Comparison of ENCODE assay signal across 8 cellular contexts in genomic region chr1:27567931-27568246, GRCh38. TPM values are rescaled to one million over a fixed set of nuclear protein-coding genes. Genes with fewer than 3 reads are reported as not detected.
DNase-seq lines count a peak whose midpoint lies in the region; ATAC-seq and TF ChIP-seq lines count a peak whose summit lies in the region.

No MANE protein-coding gene starts in this region.

- H3K27me3 ChIP-seq in body of pancreas (no peaks in the 10 kb centered on the region), tibial nerve (no peaks in the 10 kb centered on the region)

- TF ChIP-seq CTCF in body of pancreas (IDR thresholded peaks at IDR 0.05) = no peak
- TF ChIP-seq CTCF in tibial nerve (IDR thresholded peaks at IDR 0.05) = no peak

- no peak overlapping the region for H3K4me3 ChIP-seq in body of pancreas
- no peak overlapping the region for H3K4me3 ChIP-seq in mesodermal cell (ENCODE audit: extremely low read depth, insufficient read depth, low read length, poor library complexity, severe bottlenecking)
- H3K4me3 ChIP-seq in tibial nerve = peak overlapping the region in 3 of 4 donors; percentile 16 to 49 (median 36)

- no peaks in the 10 kb centered on the region for H3K27me3 Mint-ChIP-seq in activated T-cell treated with anti-CD3 and anti-CD28 coated beads, Interleukin-2, amount 50 U/mL, for 72 hours (ENCODE audit: low read depth)

- H3K27ac Mint-ChIP-seq in activated T-cell treated with anti-CD3 and anti-CD28 coated beads, Interleukin-2, amount 50 U/mL, for 72 hours = no peak overlapping the region

- no peak for TF ChIP-seq EP300 in tibial nerve (IDR thresholded peaks at IDR 0.05)

- WGBS in body of pancreas, 2 donors = 73% methylated on average over 7 to 8 of the region's 8 CpGs
- WGBS in mesodermal cell (ENCODE audit: insufficient coverage in 2 of 2), 2 experiments = 87 to 95% methylated on average over 7 of the region's 8 CpGs
- 50 to 63% methylated on average over 4 to 8 of the region's 8 CpGs for WGBS in tibial nerve, 2 donors

- H3K36me3 ChIP-seq in body of pancreas (replicated peaks in 1 of 2; ENCODE audit: insufficient read depth in 1 of 2, low read depth in 2 of 2) (no peaks in the 10 kb centered on the region), mesodermal cell (ENCODE audit: control insufficient read depth, insufficient read depth, low read length) (peaks cover 12% of the 10 kb centered on the region), tibial nerve (no peaks in the 10 kb centered on the region)

- no peak for DNase-seq in activated T-cell treated with anti-CD3 and anti-CD28 coated beads, Interleukin-2, amount 50 U/mL, for 72 hours
- no peak for DNase-seq in activated T-cell treated with anti-CD3 and anti-CD28 coated beads, Interleukin-2, amount 50 U/mL, for 1 hour
- DNase-seq in body of pancreas (no peak), tibial nerve (ENCODE audit: low spot score in 2 of 2) (no peak), head of caudate nucleus (no peak), AML-193 (lab: John Stamatoyannopoulos, UW) (no peak)

- ATAC-seq in activated T-cell treated with anti-CD3 and anti-CD28 coated beads, Interleukin-2, amount 50 U/mL, for 72 hours (replicated peaks in 1 of 2) = no peak
- no peak for ATAC-seq in body of pancreas
- no peak for ATAC-seq in GM21390 (IDR thresholded peaks at IDR 0.05; ENCODE audit: unreplicated experiment)

- H3K27ac ChIP-seq in body of pancreas (peak overlapping the region; percentile 61 to 98 (median 92)), mesodermal cell (ENCODE audit: low read depth, low read length, severe bottlenecking) (peak overlapping the region; percentile 46), tibial nerve (peak overlapping the region; percentile 70 to 96 (median 86))

- TF ChIP-seq POLR2A in body of pancreas (IDR thresholded peaks at IDR 0.05) (no peak), tibial nerve (IDR thresholded peaks at IDR 0.05) (no peak)

- intact Hi-C loops in body of pancreas (cut with DNase I) (no loop called here), head of caudate nucleus (cut with DNase I) (no loop called here)

- no peaks in the 10 kb centered on the region for H3K9me3 Mint-ChIP-seq in activated T-cell treated with anti-CD3 and anti-CD28 coated beads, Interleukin-2, amount 50 U/mL, for 72 hours

- H3K4me3 Mint-ChIP-seq in activated T-cell treated with anti-CD3 and anti-CD28 coated beads, Interleukin-2, amount 50 U/mL, for 72 hours = peak overlapping the region; percentile 64 to 68

- no peaks in the 10 kb centered on the region for H3K36me3 Mint-ChIP-seq in activated T-cell treated with anti-CD3 and anti-CD28 coated beads, Interleukin-2, amount 50 U/mL, for 72 hours (ENCODE audit: insufficient read depth in 2 of 2)

- H3K4me1 ChIP-seq in body of pancreas (peaks cover 100% of the 10 kb centered on the region), mesodermal cell (ENCODE audit: control insufficient read depth, insufficient read depth, low read length, poor library complexity, severe bottlenecking) (peaks cover 96% of the 10 kb centered on the region), tibial nerve (peaks cover under 1 to 100% (median 87%) of the 10 kb centered on the region in 4 donors)

- peaks cover 14% of the 10 kb centered on the region for H3K4me1 Mint-ChIP-seq in activated T-cell treated with anti-CD3 and anti-CD28 coated beads, Interleukin-2, amount 50 U/mL, for 72 hours (ENCODE audit: low read depth)

- H3K9me3 ChIP-seq in body of pancreas = no peaks in the 10 kb centered on the region
- no peaks in the 10 kb centered on the region for H3K9me3 ChIP-seq in mesodermal cell (ENCODE audit: control insufficient read depth, low read length)
- no peaks in the 10 kb centered on the region for H3K9me3 ChIP-seq in tibial nerve

RNA-seq across cellular contexts. Expression of gene AHDC1, which starts 36.1 kb away (rescaled TPM):
- 1 to 10 TPM; 8.4 to 9.3 TPM for total RNA-seq in activated T-cell treated with anti-CD3 and anti-CD28 coated beads, Interleukin-2, amount 50 U/mL, for 72 hours
- 10 to 100 TPM; 13.5 to 14.2 TPM for total RNA-seq in body of pancreas
- polyA plus RNA-seq in mesodermal cell (2013, experiment 1 of 2) = 44.6 TPM
- polyA plus RNA-seq in mesodermal cell (2013, experiment 2 of 2) = 35.0 TPM
- 10 to 100 TPM; 26.4 to 39.9 (median 34.6) TPM for total RNA-seq in tibial nerve

Comparison
In these comparisons a context has a peak if more than half of its experiments do, and no peak if none do; other contexts are left out.
1. H3K4me3 ChIP-seq: peak in tibial nerve (3 of 4); none in body of pancreas (0 of 2) and mesodermal cell (single experiment).
2. Peak in every context shown above with its lines, with median percentiles within 50 percentile points of each other: H3K27ac ChIP-seq.